1 cellular context compared by ENCODE assay signal in the genomic region with DNA sequence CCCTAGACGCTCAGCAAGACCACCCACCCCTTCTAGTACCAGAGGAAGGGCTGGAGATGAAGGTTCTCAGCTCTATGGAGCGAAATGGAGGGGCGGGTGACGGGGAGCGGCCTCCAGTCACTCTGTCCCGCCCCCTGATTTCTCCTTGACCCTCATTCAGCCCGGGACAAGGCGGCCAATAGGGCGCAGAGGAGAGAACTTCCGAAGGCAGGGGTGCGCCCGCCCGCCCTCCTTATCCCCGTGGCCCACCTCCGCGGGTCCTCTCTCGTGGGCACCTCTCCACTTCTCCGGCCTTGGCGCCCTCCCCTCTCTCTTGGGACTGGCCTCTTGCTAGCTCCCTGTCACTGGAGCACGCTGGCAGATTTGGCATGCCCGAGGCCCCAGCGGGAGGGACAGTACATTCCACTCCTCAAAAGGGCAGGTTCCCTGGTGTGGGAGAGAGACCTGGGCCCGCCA.
TF ChIP-seq lines count a peak whose summit lies in the region.

No MANE protein-coding gene starts in this region.

TF ChIP-seq in HCT116, 20 proteins besides CTCF, POLR2A, EP300 and RAD21 (continued from another document):
- no peak for TF ChIP-seq ZBTB33 (IDR thresholded peaks at IDR 0.05; ENCODE audit: extremely low read depth, insufficient replicate concordance, low read length)
- TF ChIP-seq, protein P1, sequence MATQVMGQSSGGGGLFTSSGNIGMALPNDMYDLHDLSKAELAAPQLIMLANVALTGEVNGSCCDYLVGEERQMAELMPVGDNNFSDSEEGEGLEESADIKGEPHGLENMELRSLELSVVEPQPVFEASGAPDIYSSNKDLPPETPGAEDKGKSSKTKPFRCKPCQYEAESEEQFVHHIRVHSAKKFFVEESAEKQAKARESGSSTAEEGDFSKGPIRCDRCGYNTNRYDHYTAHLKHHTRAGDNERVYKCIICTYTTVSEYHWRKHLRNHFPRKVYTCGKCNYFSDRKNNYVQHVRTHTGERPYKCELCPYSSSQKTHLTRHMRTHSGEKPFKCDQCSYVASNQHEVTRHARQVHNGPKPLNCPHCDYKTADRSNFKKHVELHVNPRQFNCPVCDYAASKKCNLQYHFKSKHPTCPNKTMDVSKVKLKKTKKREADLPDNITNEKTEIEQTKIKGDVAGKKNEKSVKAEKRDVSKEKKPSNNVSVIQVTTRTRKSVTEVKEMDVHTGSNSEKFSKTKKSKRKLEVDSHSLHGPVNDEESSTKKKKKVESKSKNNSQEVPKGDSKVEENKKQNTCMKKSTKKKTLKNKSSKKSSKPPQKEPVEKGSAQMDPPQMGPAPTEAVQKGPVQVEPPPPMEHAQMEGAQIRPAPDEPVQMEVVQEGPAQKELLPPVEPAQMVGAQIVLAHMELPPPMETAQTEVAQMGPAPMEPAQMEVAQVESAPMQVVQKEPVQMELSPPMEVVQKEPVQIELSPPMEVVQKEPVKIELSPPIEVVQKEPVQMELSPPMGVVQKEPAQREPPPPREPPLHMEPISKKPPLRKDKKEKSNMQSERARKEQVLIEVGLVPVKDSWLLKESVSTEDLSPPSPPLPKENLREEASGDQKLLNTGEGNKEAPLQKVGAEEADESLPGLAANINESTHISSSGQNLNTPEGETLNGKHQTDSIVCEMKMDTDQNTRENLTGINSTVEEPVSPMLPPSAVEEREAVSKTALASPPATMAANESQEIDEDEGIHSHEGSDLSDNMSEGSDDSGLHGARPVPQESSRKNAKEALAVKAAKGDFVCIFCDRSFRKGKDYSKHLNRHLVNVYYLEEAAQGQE (IDR thresholded peaks at IDR 0.05; ENCODE audit: low read depth) = no peak
